21 cellular contexts compared by ENCODE assay signal in genomic region chr14:80844872-80845271, GRCh38.
"Had no signal": no experiment of that assay in that cellular context is flagged by ENCODE, and none has a peak within 500 bp of the region (broad histone marks: within the 10 kb centered on the region; RNA-seq: fewer than 3 reads in every experiment).

No MANE protein-coding gene starts in this region.

- H3K27me3 Mint-ChIP-seq: activated CD4-positive, alpha-beta T cell treated with anti-CD3 and anti-CD28 coated beads, Interleukin-2, amount 10 ng/mL, durations not matched to agents 7 days and 5 days; dendritic cell treated with granulocyte-macrophage colony-stimulating factor and Interleukin-4, amounts not matched to agents 40 ng/mL and 50 ng/mL, for 4 days; stimulated activated naive CD8-positive, alpha-beta T cell treated with anti-CD3 and anti-CD28 coated beads, Interleukin-15, Interleukin-2, amounts not matched to agents 100 ng/mL and 50 ng/mL, for 24 hours had no signal

- H3K4me1 ChIP-seq: right atrium auricular region, uterus had no signal

- H3K36me3 ChIP-seq: esophagus muscularis mucosa, right atrium auricular region, tibial nerve, uterus had no signal

- H3K27me3 ChIP-seq: esophagus muscularis mucosa, right atrium auricular region, tibial nerve, uterus had no signal

- H3K4me3 Mint-ChIP-seq: activated CD4-positive, alpha-beta T cell treated with anti-CD3 and anti-CD28 coated beads, Interleukin-2, amount 10 ng/mL, durations not matched to agents 7 days and 5 days; activated T-cell treated with anti-CD3 and anti-CD28 coated beads, Interleukin-2, amount 50 U/mL, for 4 hours; dendritic cell treated with granulocyte-macrophage colony-stimulating factor and Interleukin-4, amounts not matched to agents 40 ng/mL and 50 ng/mL, for 4 days; natural killer cell; stimulated activated naive CD8-positive, alpha-beta T cell treated with anti-CD3 and anti-CD28 coated beads, Interleukin-15, Interleukin-2, amounts not matched to agents 100 ng/mL and 50 ng/mL, for 24 hours had no signal

- ATAC-seq: activated CD4-positive, CD25-positive, alpha-beta regulatory T cell treated with anti-CD3 and anti-CD28 coated beads, Interleukin-2, amount 50 U/mL, for 24 hours; activated T-cell treated with anti-CD3 and anti-CD28 coated beads, Interleukin-2, amount 50 U/mL, for 4 hours; left cardiac atrium; natural killer cell had no signal

- H3K4me1 Mint-ChIP-seq: activated CD4-positive, alpha-beta T cell treated with anti-CD3 and anti-CD28 coated beads, Interleukin-2, amount 10 ng/mL, durations not matched to agents 7 days and 5 days; natural killer cell had no signal

- H3K4me3 ChIP-seq: esophagus muscularis mucosa, right atrium auricular region, skin epidermis, tibial nerve, uterus had no signal

- H3K9me3 Mint-ChIP-seq: activated CD4-positive, alpha-beta T cell treated with anti-CD3 and anti-CD28 coated beads, Interleukin-2, amount 10 ng/mL, durations not matched to agents 7 days and 5 days; activated T-cell treated with anti-CD3 and anti-CD28 coated beads, Interleukin-2, amount 50 U/mL, for 4 hours; dendritic cell treated with granulocyte-macrophage colony-stimulating factor and Interleukin-4, amounts not matched to agents 40 ng/mL and 50 ng/mL, for 4 days; natural killer cell; stimulated activated naive CD8-positive, alpha-beta T cell treated with anti-CD3 and anti-CD28 coated beads, Interleukin-15, Interleukin-2, amounts not matched to agents 100 ng/mL and 50 ng/mL, for 24 hours had no signal

- H3K9me3 ChIP-seq: esophagus muscularis mucosa, right atrium auricular region, tibial nerve, uterus had no signal

- H3K27ac Mint-ChIP-seq: activated CD4-positive, alpha-beta T cell treated with anti-CD3 and anti-CD28 coated beads, Interleukin-2, amount 10 ng/mL, durations not matched to agents 7 days and 5 days; dendritic cell treated with granulocyte-macrophage colony-stimulating factor and Interleukin-4, amounts not matched to agents 40 ng/mL and 50 ng/mL, for 4 days; natural killer cell; stimulated activated naive CD8-positive, alpha-beta T cell treated with anti-CD3 and anti-CD28 coated beads, Interleukin-15, Interleukin-2, amounts not matched to agents 100 ng/mL and 50 ng/mL, for 24 hours had no signal

- H3K27ac ChIP-seq: esophagus muscularis mucosa, right atrium auricular region, skin epidermis, tibial nerve, uterus had no signal

- DNase-seq: activated CD4-positive, alpha-beta T cell treated with anti-CD3 and anti-CD28 coated beads, Interleukin-2, amount 10 ng/mL, durations not matched to agents 7 days and 5 days; activated CD8-positive, alpha-beta memory T cell treated with anti-CD3 and anti-CD28 coated beads, Interleukin-2, amount 50 U/mL, for 4 hours; activated effector memory CD4-positive, alpha-beta T cell treated with Interleukin-2 at 50 U/mL for 16 hours; activated naive CD4-positive, alpha-beta T cell treated with anti-CD3 and anti-CD28 coated beads, Interleukin-2, amount 50 U/mL, for 16 hours; activated T-cell treated with anti-CD3 and anti-CD28 coated beads, Interleukin-2, amount 50 U/mL, for 4 hours; effector CD8-positive, alpha-beta T cell; left cardiac atrium; natural killer cell; posterior cingulate gyrus; stimulated activated CD4-positive, alpha-beta T cell treated with anti-CD3 and anti-CD28 coated beads, Interleukin-15, amount 100 ng/mL, for 24 hours; stimulated activated CD4-positive, alpha-beta T cell treated with anti-CD3 and anti-CD28 coated beads, Interleukin-2, amount 100 ng/mL, for 48 hours; T-helper 1 cell; T1000; uterus had no signal

- H3K36me3 Mint-ChIP-seq: natural killer cell had no signal
